Comparison of ENCODE assay signal across 3 cellular contexts in the genomic region with DNA sequence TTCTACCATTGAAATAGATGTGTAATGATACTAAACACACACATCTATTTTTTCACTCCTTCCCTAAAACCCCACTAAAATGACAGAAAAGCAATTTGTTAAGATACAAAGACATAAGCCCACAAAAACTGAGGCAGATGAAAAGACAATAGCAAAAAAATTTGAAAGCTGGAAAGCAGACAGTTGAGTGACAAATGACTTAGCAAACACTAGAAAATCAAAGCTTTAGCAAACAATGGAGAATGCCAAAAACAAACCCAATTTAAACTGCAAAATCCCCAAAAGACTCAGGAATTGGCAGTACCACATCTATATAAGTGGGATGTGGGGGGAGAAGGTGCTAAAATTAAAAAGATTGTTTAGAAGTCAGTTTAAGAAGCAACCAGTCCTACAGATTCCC.
TF ChIP-seq lines count a peak whose summit lies in the region.

No MANE protein-coding gene starts in this region.

TF ChIP-seq in IMR-90, 13 proteins besides CTCF, POLR2A, EP300 and RAD21:
- TF ChIP-seq BHLHE40 (IDR thresholded peaks at IDR 0.05; ENCODE audit: low read depth, low read length), result no peak
- no peak for TF ChIP-seq NFE2L2 (IDR thresholded peaks at IDR 0.05; ENCODE audit: low read depth, low read length)
- no peak for TF ChIP-seq MAZ (IDR thresholded peaks at IDR 0.05; ENCODE audit: borderline replicate concordance, low read depth, low read length)

TF ChIP-seq in K562, 482 proteins besides CTCF, POLR2A, EP300 and RAD21:
- TF ChIP-seq MEIS2 (IDR thresholded peaks at IDR 0.05; ENCODE audit: partially characterized antibody) (peak; percentile 7), PHF8 (IDR thresholded peaks at IDR 0.05; ENCODE audit: borderline replicate concordance, low read length) (no peak)
TF ChIP-seq in K562: peak in this region for 1.

TF ChIP-seq in neural cell, 6 proteins besides CTCF, POLR2A, EP300 and RAD21:
- TF ChIP-seq, protein P1, sequence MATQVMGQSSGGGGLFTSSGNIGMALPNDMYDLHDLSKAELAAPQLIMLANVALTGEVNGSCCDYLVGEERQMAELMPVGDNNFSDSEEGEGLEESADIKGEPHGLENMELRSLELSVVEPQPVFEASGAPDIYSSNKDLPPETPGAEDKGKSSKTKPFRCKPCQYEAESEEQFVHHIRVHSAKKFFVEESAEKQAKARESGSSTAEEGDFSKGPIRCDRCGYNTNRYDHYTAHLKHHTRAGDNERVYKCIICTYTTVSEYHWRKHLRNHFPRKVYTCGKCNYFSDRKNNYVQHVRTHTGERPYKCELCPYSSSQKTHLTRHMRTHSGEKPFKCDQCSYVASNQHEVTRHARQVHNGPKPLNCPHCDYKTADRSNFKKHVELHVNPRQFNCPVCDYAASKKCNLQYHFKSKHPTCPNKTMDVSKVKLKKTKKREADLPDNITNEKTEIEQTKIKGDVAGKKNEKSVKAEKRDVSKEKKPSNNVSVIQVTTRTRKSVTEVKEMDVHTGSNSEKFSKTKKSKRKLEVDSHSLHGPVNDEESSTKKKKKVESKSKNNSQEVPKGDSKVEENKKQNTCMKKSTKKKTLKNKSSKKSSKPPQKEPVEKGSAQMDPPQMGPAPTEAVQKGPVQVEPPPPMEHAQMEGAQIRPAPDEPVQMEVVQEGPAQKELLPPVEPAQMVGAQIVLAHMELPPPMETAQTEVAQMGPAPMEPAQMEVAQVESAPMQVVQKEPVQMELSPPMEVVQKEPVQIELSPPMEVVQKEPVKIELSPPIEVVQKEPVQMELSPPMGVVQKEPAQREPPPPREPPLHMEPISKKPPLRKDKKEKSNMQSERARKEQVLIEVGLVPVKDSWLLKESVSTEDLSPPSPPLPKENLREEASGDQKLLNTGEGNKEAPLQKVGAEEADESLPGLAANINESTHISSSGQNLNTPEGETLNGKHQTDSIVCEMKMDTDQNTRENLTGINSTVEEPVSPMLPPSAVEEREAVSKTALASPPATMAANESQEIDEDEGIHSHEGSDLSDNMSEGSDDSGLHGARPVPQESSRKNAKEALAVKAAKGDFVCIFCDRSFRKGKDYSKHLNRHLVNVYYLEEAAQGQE (IDR thresholded peaks at IDR 0.05; ENCODE audit: borderline replicate concordance), result peak; percentile 39
- TF ChIP-seq EZH2 (IDR thresholded peaks at IDR 0.05; ENCODE audit: borderline replicate concordance, insufficient read depth, low read length, poor library complexity, severe bottlenecking) (no peak), SMC3 (conservative IDR thresholded peaks at IDR 0.05; ENCODE audit: poor library complexity) (no peak)
